In the genomic region with DNA sequence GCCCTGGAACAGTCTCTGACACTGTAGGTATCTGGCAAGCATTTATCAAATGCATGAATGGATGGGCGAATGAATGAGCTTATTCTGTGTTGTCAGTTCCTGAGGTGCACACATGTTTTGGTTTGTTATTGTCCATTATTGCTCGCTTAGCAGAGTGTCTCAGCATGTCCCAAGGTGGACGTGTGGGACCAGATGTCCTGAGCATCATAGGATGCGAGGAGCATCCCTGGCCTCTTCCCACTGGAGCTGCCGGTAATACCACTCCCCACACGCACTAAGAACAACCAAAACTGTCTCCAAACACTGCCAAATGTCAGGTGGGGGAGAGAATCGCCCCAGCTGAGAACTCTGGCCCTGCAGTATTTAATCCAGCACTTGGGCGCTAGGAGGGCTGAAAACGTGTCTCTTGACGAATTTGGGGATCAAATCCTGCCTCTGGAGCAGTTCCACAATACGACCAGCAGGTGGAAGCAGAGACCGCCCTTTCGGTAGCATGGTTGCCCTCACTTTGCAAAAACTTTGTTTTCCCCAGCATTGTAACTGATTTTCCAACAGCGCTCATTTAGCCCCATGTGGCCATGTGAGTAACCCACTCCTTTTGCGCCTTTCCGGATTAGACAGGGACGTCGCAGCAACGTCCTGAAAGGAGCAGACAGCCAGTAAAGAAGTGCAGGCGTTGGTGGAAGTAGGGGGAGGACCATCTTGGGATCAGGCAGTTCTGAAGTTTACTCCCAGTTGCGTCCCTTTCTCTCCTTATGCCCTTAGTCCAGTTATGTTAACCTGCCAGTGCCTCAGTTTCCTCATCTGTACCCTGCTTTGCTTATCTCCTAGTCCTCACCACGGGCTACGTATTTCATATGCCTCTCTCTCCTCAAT, we compare ENCODE assay signal across 9 cellular contexts. TPM values are rescaled to one million over a fixed set of nuclear protein-coding genes. Genes with fewer than 3 reads are reported as not detected.
DNase-seq lines count a peak whose midpoint lies in the region; ATAC-seq and TF ChIP-seq lines count a peak whose summit lies in the region.
"Had no signal": no experiment of that assay in that cellular context is flagged by ENCODE, and none has a peak within 500 bp of the region (broad histone marks: within the 10 kb centered on the region; RNA-seq: fewer than 3 reads in every experiment).

No MANE protein-coding gene starts in this region.

- DNase-seq in BE2C: peak; percentile 80
- DNase-seq in NCI-H345 (lab: John Stamatoyannopoulos, UW): peak; percentile 76
- DNase-seq in activated CD4-positive, CD25-positive, alpha-beta regulatory T cell treated with anti-CD3 and anti-CD28 coated beads, Interleukin-2, amount 50 U/mL, for 16 hours (ENCODE audit: low read depth, low spot score): peak; percentile 48
- DNase-seq in cerebellar cortex (ENCODE audit: low spot score): peak; percentile 82
- peak in 1 of 2 donors; percentile 63 for DNase-seq in left lung
- DNase-seq in stimulated activated CD4-positive, alpha-beta T cell treated with anti-CD3 and anti-CD28 coated beads, TNF-alpha, amount 100 ng/mL, for 1 hour (ENCODE audit: low read depth in 3 of 3, low spot score in 1 of 3): peak; percentile 23 to 55 (median 53)

- ATAC-seq in GM18909 (IDR thresholded peaks at IDR 0.05; ENCODE audit: poor library complexity, unreplicated experiment): peak; percentile 91
- peak; percentile 92 for ATAC-seq in HG03159 (IDR thresholded peaks at IDR 0.05; ENCODE audit: unreplicated experiment)
- peak; percentile 97 for ATAC-seq in left lung

- H3K27ac ChIP-seq in left lung: no peak overlapping the region

- H3K36me3 ChIP-seq in BE2C: no peaks in the 10 kb centered on the region
- no peaks in the 10 kb centered on the region for H3K36me3 ChIP-seq in left lung

- peak; percentile 100 for TF ChIP-seq CTCF in BE2C (IDR thresholded peaks at IDR 0.05; ENCODE audit: low read depth, low read length)
- TF ChIP-seq CTCF in left lung (IDR thresholded peaks at IDR 0.05): peak; percentile 94 to 96

- H3K4me3 ChIP-seq in BE2C (ENCODE audit: low read depth, low read length) (no peak overlapping the region), left lung (no peak overlapping the region)

- intact Hi-C loops in left lung (cut with DNase I): loop anchor here in 1 of 2 donors (5.0 kb wide), 1 partner anchor 310 kb away; no protein-coding TSS in a partner anchor

- H3K9me3 ChIP-seq in BE2C (no peaks in the 10 kb centered on the region), left lung (no peaks in the 10 kb centered on the region)

- H3K4me1 ChIP-seq in BE2C (no peaks in the 10 kb centered on the region), left lung (no peaks in the 10 kb centered on the region)

- H3K27me3 ChIP-seq in BE2C: no peaks in the 10 kb centered on the region
- H3K27me3 ChIP-seq in left lung: peaks cover 5 to 45% of the 10 kb centered on the region in 2 donors

RNA-seq across cellular contexts. Expression of a gene that starts 22.7 kb away (rescaled TPM):
- polyA plus RNA-seq in BE2C (2012; ENCODE audit: insufficient read depth, insufficient read length, low read depth): not detected
- not detected for total RNA-seq in left lung
- total RNA-seq: T-helper 1 cell treated with Interleukin-12 subunit alpha and Interleukin-12 subunit beta and Interleukin-4 antibody, amounts not matched to agents 30 ng/mL and 1 ng/mL, for 36 hours had no signal

RNA-seq across cellular contexts. Expression of a gene that starts 53.9 kb away (rescaled TPM):
- 41.3 TPM for polyA plus RNA-seq in BE2C (2012; ENCODE audit: insufficient read depth, insufficient read length, low read depth)
- 10 to 100 TPM; 28.2 to 43.5 TPM for total RNA-seq in left lung
